Comparison of ENCODE assay signal across 9 cellular contexts in the genomic region with DNA sequence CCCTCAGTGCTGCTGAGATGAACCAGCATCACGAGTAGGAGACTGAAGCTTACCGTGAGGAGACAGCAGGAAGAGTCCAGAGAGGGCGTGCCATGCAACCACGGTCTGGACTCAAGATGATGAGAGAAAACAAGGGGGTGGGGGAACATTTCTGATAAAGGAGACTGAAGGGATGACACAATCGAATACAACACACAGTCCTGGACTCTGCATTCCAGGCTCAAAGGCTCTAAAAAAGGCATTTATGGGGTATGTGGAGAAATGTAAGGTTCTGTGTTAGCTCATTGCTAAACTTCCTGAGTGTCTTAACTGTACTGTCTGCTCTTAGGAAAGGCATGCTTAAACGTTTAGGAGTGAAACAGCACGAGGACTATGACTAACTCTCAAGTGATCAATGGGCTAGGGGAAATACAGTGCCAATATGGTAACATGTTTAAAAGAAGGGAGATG. TPM values are rescaled to one million over a fixed set of nuclear protein-coding genes. Genes with fewer than 3 reads are reported as not detected.
DNase-seq lines count a peak whose midpoint lies in the region; ATAC-seq and TF ChIP-seq lines count a peak whose summit lies in the region.
"Had no signal": no experiment of that assay in that cellular context is flagged by ENCODE, and none has a peak within 500 bp of the region (broad histone marks: within the 10 kb centered on the region; RNA-seq: fewer than 3 reads in every experiment).

No MANE protein-coding gene starts in this region.

- no peak overlapping the region for H2AFZ ChIP-seq in fibroblast of lung (ENCODE audit: low read length)

- H3K27me3 ChIP-seq in fibroblast of lung (ENCODE audit: control insufficient read depth, insufficient read depth, low read length), result no peaks in the 10 kb centered on the region
- no peaks in the 10 kb centered on the region for H3K27me3 ChIP-seq in skeletal muscle satellite cell (ENCODE audit: control insufficient read depth, insufficient read depth, low read length)
- H3K27me3 ChIP-seq: cardiac muscle cell had no signal

- peak overlapping the region; percentile 85 for H3K27ac ChIP-seq in fibroblast of lung (ENCODE audit: insufficient read depth, low read length)
- H3K27ac ChIP-seq: cardiac muscle cell had no signal

- peaks cover 22% of the 10 kb centered on the region for H3K79me2 ChIP-seq in fibroblast of lung (ENCODE audit: control insufficient read depth, insufficient read depth, low read length)

- H3K4me1 ChIP-seq in fibroblast of lung (ENCODE audit: control insufficient read depth, extremely low read depth, insufficient read depth, low read length) (peaks cover 15% of the 10 kb centered on the region), skeletal muscle satellite cell (ENCODE audit: control insufficient read depth, insufficient read depth, low read length) (peaks cover 60% of the 10 kb centered on the region)

- H3K4me2 ChIP-seq in fibroblast of lung (ENCODE audit: extremely low read depth, insufficient read depth, low read length), result peak overlapping the region; percentile 4
- peak overlapping the region; percentile 48 for H3K4me2 ChIP-seq in skeletal muscle satellite cell (ENCODE audit: low read length)

- no peaks in the 10 kb centered on the region for H3K9me3 ChIP-seq in fibroblast of lung (ENCODE audit: control insufficient read depth, insufficient read depth, low read depth, low read length)
- no peaks in the 10 kb centered on the region for H3K9me3 ChIP-seq in skeletal muscle satellite cell (replicated peaks; ENCODE audit: low read length)

- H3K9ac ChIP-seq in fibroblast of lung (ENCODE audit: insufficient read depth, low read length) (peak overlapping the region; percentile 50), skeletal muscle satellite cell (ENCODE audit: low read depth, low read length) (peak overlapping the region; percentile 70)

- no peak for ATAC-seq in GM19324 (IDR thresholded peaks at IDR 0.05; ENCODE audit: low FRiP score, unreplicated experiment)

- H4K20me1 ChIP-seq in fibroblast of lung (ENCODE audit: control insufficient read depth, extremely low read depth, insufficient read depth, low read length), result no peaks in the 10 kb centered on the region

- peaks cover 2% of the 10 kb centered on the region for H3K36me3 ChIP-seq in fibroblast of lung (ENCODE audit: control insufficient read depth, insufficient read depth, low read length)
- peaks cover 4% of the 10 kb centered on the region for H3K36me3 ChIP-seq in skeletal muscle satellite cell (ENCODE audit: insufficient read depth, low read length)
- H3K36me3 ChIP-seq: cardiac muscle cell had no signal

- peak; percentile 73 for DNase-seq in GM03348 (ENCODE audit: low spot score)
- DNase-seq in SIG-M5 treated with dmso at 0.1 percent for 504 hours (lab: John Stamatoyannopoulos, UW; ENCODE audit: unreplicated experiment), result peak; percentile 92
- DNase-seq in fibroblast of lung (ENCODE audit: low read depth in 2 of 2), result peak; percentile 66 to 80
- DNase-seq in 8988T, result no peak
- DNase-seq in glomerular visceral epithelial cell (ENCODE audit: extremely low spot score), result no peak
- DNase-seq in nucleus accumbens (lab: John Stamatoyannopoulos, UW), result no peak

- TF ChIP-seq CTCF in fibroblast of lung (conservative IDR thresholded peaks at IDR 0.05 in 1 of 2, IDR thresholded peaks at IDR 0.05 in 1 of 2; ENCODE audit: low read depth in 1 of 2, low read length in 2 of 2), result no peak

- H3K4me3 ChIP-seq in fibroblast of lung (replicated peaks in 1 of 4; ENCODE audit: control extremely low read depth in 1 of 4, insufficient read depth in 1 of 4, low read depth in 3 of 4, low read length in 4 of 4), result no peak overlapping the region
- H3K4me3 ChIP-seq in skeletal muscle satellite cell (ENCODE audit: low read length), result peak overlapping the region; percentile 19
- H3K4me3 ChIP-seq: cardiac muscle cell had no signal

RNA-seq across cellular contexts. Expression of a gene that starts 20.6 kb away (rescaled TPM):
- 61.1 and 65.9 TPM in 2 replicates for total RNA-seq in fibroblast of lung
- polyA plus RNA-seq in fibroblast of lung, result 25.9 and 48.1 TPM in 2 replicates
- 46.6 and 104 TPM in 2 replicates for polyA plus RNA-seq in fibroblast of lung (2012)
- polyA minus RNA-seq in fibroblast of lung (ENCODE audit: low replicate concordance), result 58.0 and 180 TPM in 2 replicates
- total RNA-seq in skeletal muscle satellite cell (2012; rRNA removed), result 60.3 and 68.2 TPM in 2 replicates

RNA-seq across cellular contexts. Expression of a gene that starts 57.2 kb away (rescaled TPM):
- 15.4 and 24.9 TPM in 2 replicates for total RNA-seq in fibroblast of lung
- polyA plus RNA-seq in fibroblast of lung, result 11.5 and 11.6 TPM in 2 replicates
- 14.6 and 17.5 TPM in 2 replicates for polyA plus RNA-seq in fibroblast of lung (2012)
- polyA minus RNA-seq in fibroblast of lung (ENCODE audit: low replicate concordance), result 18.5 and 20.7 TPM in 2 replicates
- total RNA-seq in skeletal muscle satellite cell (2012; rRNA removed), result 15.7 and 17.7 TPM in 2 replicates

Comparison
In these comparisons a context has a peak if more than half of its experiments do, and no peak if none do; other contexts are left out.
1. DNase-seq: peak in GM03348 (single experiment), SIG-M5 treated with dmso at 0.1 percent for 504 hours (single experiment) and fibroblast of lung (2 of 2); none in 8988T (single experiment), glomerular visceral epithelial cell (single experiment) and nucleus accumbens (0 of 56).